17 cellular contexts compared by ENCODE assay signal in genomic region chr1:100107696-100108095, GRCh38. TPM values are rescaled to one million over a fixed set of nuclear protein-coding genes. Genes with fewer than 3 reads are reported as not detected.
DNase-seq lines count a peak whose midpoint lies in the region; ATAC-seq, FAIRE-seq and TF ChIP-seq lines count a peak whose summit lies in the region.
"Had no signal": no experiment of that assay in that cellular context is flagged by ENCODE, and none has a peak within 500 bp of the region (broad histone marks: within the 10 kb centered on the region; RNA-seq: fewer than 3 reads in every experiment).

No MANE protein-coding gene starts in this region.

- CTCF ChIA-PET in CD4-positive, alpha-beta T cell (lab: Charles Lee), result no interaction called here

- FAIRE-seq in pancreas (lab: Jason Lieb, UNC), result peak; percentile 49
- no peak for FAIRE-seq in D721Med (lab: Jason Lieb, UNC)
- FAIRE-seq: H1, HepG2 had no signal

- peaks cover 30% of the 10 kb centered on the region for H3K36me3 Mint-ChIP-seq in CD4-positive, alpha-beta T cell (ENCODE audit: low read depth)

- no peak for ATAC-seq in pancreas
- no peak for ATAC-seq in HG03280 (IDR thresholded peaks at IDR 0.05; ENCODE audit: unreplicated experiment)
- ATAC-seq in CD4-positive, alpha-beta T cell (ENCODE audit: poor library complexity), result no peak
- ATAC-seq: HepG2 had no signal

- peaks cover 0 to 4% (median 0%) of the 10 kb centered on the region in 3 donors for H3K4me1 ChIP-seq in pancreas
- H3K4me1 ChIP-seq: BLaER1 treated with 17β-estradiol and CSF1 and Interleukin-3, amounts not matched to agents 10 nM and 100 nM; Caco-2 had no signal

- no peak overlapping the region for H3K4me3 Mint-ChIP-seq in CD4-positive, alpha-beta T cell
- H3K4me3 Mint-ChIP-seq: B cell; CD8-positive, alpha-beta memory T cell; H9; IgD-negative memory B cell had no signal

- no peaks in the 10 kb centered on the region for H3K27me3 Mint-ChIP-seq in CD4-positive, alpha-beta T cell
- H3K27me3 Mint-ChIP-seq: B cell; CD8-positive, alpha-beta memory T cell; IgD-negative memory B cell had no signal

- H3K27ac ChIP-seq in pancreas, result no peak overlapping the region
- H3K27ac ChIP-seq in CD4-positive, alpha-beta T cell (ENCODE audit: low read depth, low read length), result no peak overlapping the region
- H3K27ac ChIP-seq: BLaER1 treated with 17β-estradiol and CSF1 and Interleukin-3, amounts not matched to agents 10 nM and 100 nM had no signal

- H3K4me3 ChIP-seq in pancreas, result no peak overlapping the region
- H3K4me3 ChIP-seq: BLaER1 treated with 17β-estradiol and CSF1 and Interleukin-3, amounts not matched to agents 10 nM and 100 nM had no signal

- no peaks in the 10 kb centered on the region for H3K9me3 ChIP-seq in pancreas
- no peaks in the 10 kb centered on the region for H3K9me3 ChIP-seq in CD4-positive, alpha-beta T cell (ENCODE audit: control insufficient read depth, low read length)
- H3K9me3 ChIP-seq: BLaER1 treated with 17β-estradiol and CSF1 and Interleukin-3, amounts not matched to agents 10 nM and 100 nM; Caco-2 had no signal

- no peak overlapping the region for H3K27ac Mint-ChIP-seq in CD4-positive, alpha-beta T cell
- H3K27ac Mint-ChIP-seq: B cell; CD8-positive, alpha-beta memory T cell; H9; IgD-negative memory B cell had no signal

- H3K4me1 Mint-ChIP-seq in CD4-positive, alpha-beta T cell (ENCODE audit: low read depth), result no peaks in the 10 kb centered on the region
- H3K4me1 Mint-ChIP-seq: B cell, H9, IgD-negative memory B cell had no signal

- POLR2A ChIA-PET in CD4-positive, alpha-beta T cell (lab: Charles Lee), result no interaction called here

- WGBS in pancreas, 2 donors, result 70 to 72% methylated on average over 4 of the region's 4 CpGs

- in situ Hi-C loops in SK-MEL-5 (cut with HindIII; ENCODE audit: low pct_unique_long_range_greater_than_20kb, low sequenced_read_pairs), result no loop called here

- intact Hi-C loops in pancreas (cut with DNase I), result no loop called here
- intact Hi-C loops in CD4-positive, alpha-beta T cell (cut with DNase I, micrococcal nuclease), result no loop called here

- H3K27me3 ChIP-seq in pancreas, result no peaks in the 10 kb centered on the region
- no peaks in the 10 kb centered on the region for H3K27me3 ChIP-seq in CD4-positive, alpha-beta T cell (ENCODE audit: control insufficient read depth, insufficient read depth, low read length)
- H3K27me3 ChIP-seq: BLaER1 treated with 17β-estradiol and CSF1 and Interleukin-3, amounts not matched to agents 10 nM and 100 nM had no signal

- no peaks in the 10 kb centered on the region for H3K9me3 Mint-ChIP-seq in CD4-positive, alpha-beta T cell
- H3K9me3 Mint-ChIP-seq: CD8-positive, alpha-beta memory T cell; H9; IgD-negative memory B cell had no signal

- no peak for TF ChIP-seq CTCF in pancreas (IDR thresholded peaks at IDR 0.05)
- TF ChIP-seq CTCF in CD4-positive, alpha-beta T cell (IDR thresholded peaks at IDR 0.05), result no peak
- no peak for TF ChIP-seq CTCF in D721Med (IDR thresholded peaks at IDR 0.05; ENCODE audit: insufficient read depth, missing control alignments)

- peaks cover 0 to 3% (median 0%) of the 10 kb centered on the region in 3 donors for H3K36me3 ChIP-seq in pancreas

- DNase-seq in COLO829 (ENCODE audit: low spot score) (peak; percentile 1), SK-MEL-5 (ENCODE audit: low read depth, low spot score) (peak; percentile 76), globus pallidus (ENCODE audit: low spot score) (peak; percentile 4), pancreas (no peak), D721Med (ENCODE audit: insufficient read length, low spot score) (no peak)
- DNase-seq in CD4-positive, alpha-beta T cell, result no peak
- DNase-seq: Caco-2; CD8-positive, alpha-beta memory T cell; DMS79 treated with DMSO at 0.1 percent for 48 hours; GF-D8; H9 had no signal

RNA-seq across cellular contexts. Expression of gene SASS6, which starts 25.0 kb away (rescaled TPM):
- total RNA-seq in SK-MEL-5 (2014; rRNA removed; shearing (Covaris generic)), result 7.1 TPM in 2 replicates
- polyA plus RNA-seq in SK-MEL-5 (2015; cell fraction: cytosol; rRNA removed), result 4.5 and 7.4 TPM in 2 replicates
- 20.5 and 23.2 TPM in 2 replicates for polyA plus RNA-seq in SK-MEL-5 (2015; cell fraction: nucleus; rRNA removed)
- 1 to 10 TPM in 4 of 6 donors, under 1 TPM in 2; 0.76 to 1.8 (median 1.3) TPM for total RNA-seq in pancreas
- polyA plus RNA-seq in pancreas, result 1 to 10 TPM in 1 of 2 donors, under 1 TPM in 1; 0.84 to 1.7 TPM
- total RNA-seq in CD4-positive, alpha-beta T cell, result 1 to 10 TPM; 1.7 to 1.8 TPM

RNA-seq across cellular contexts. Expression of gene TRMT13, which starts 25.3 kb away (rescaled TPM):
- total RNA-seq in SK-MEL-5 (2014; rRNA removed; shearing (Covaris generic)), result 13.7 and 20.3 TPM in 2 replicates
- polyA plus RNA-seq in SK-MEL-5 (2015; cell fraction: cytosol; rRNA removed), result 6.8 and 9.3 TPM in 2 replicates
- polyA plus RNA-seq in SK-MEL-5 (2015; cell fraction: nucleus; rRNA removed), result 101 and 124 TPM in 2 replicates
- 10 to 100 TPM in 1 of 6 donors, 1 to 10 TPM in 5; 4.8 to 10.5 (median 8.1) TPM for total RNA-seq in pancreas
- 10 to 100 TPM in 1 of 2 donors, 1 to 10 TPM in 1; 8.7 to 10.6 TPM for polyA plus RNA-seq in pancreas
- 1 to 10 TPM; 6.3 to 6.9 TPM for total RNA-seq in CD4-positive, alpha-beta T cell

Comparison
In these comparisons a context has a peak if more than half of its experiments do, and no peak if none do; other contexts are left out.
1. DNase-seq: peak in COLO829 (single experiment), SK-MEL-5 (single experiment) and globus pallidus (single experiment); none in pancreas (0 of 6), CD4-positive, alpha-beta T cell (0 of 10) and D721Med (single experiment).